In the genomic region with DNA sequence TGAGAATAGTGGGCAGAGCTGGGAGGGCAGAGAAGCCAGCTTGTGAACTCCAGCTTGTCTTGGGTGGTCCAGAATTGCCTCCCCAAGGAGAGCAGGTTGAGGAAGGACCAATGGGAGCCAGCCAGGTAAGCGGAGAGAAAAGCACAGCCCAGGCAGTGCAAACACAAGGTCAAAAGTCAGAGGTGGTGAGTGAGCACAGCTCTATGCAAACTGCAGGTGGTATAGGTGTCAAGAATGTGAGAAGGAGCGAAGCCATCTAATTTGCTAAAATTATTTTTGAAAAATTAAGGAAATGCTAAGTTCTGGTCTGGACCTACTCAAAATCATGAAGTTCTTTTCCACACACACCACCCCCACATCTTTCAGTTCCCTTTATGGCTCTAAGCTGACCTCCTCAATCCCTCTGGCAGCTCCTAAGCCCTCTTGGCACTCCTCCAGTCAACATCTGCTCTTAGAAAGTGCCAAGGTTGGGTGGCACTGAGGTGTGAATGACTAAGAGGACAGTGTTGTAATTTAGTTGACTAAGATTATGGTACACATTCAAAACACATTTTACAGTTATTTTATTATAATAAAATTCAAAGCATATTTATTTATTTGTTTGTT, we compare ENCODE assay signal across 11 cellular contexts. TPM values are rescaled to one million over a fixed set of nuclear protein-coding genes. Genes with fewer than 3 reads are reported as not detected.
A peak's percentile ranks its signal among the peaks of the same experiment; 100 is the strongest.
DNase-seq lines count a peak whose midpoint lies in the region; ATAC-seq and TF ChIP-seq lines count a peak whose summit lies in the region.
"Had no signal": no experiment of that assay in that cellular context is flagged by ENCODE, and none has a peak within 500 bp of the region (broad histone marks: within the 10 kb centered on the region; RNA-seq: fewer than 3 reads in every experiment).

No MANE protein-coding gene starts in this region.

- H3K27ac Mint-ChIP-seq in neural crest cell (ENCODE audit: unreplicated experiment) (peak overlapping the region; percentile 50), nephron progenitor cell (no peak overlapping the region)

- peak; percentile 87 for DNase-seq in HT-29 (ENCODE audit: low spot score)
- DNase-seq in NCI-H2196 treated with DMSO at 0.1 percent for 48 hours (lab: John Stamatoyannopoulos, UW; ENCODE audit: unreplicated experiment), result peak; percentile 14
- DNase-seq in neural crest cell (ENCODE audit: low read depth, low spot score), result no peak
- DNase-seq in SW480 (ENCODE audit: low spot score), result no peak
- no peak for DNase-seq in stimulated activated CD4-positive, alpha-beta T cell treated with anti-CD3 and anti-CD28 coated beads, Interleukin-15, amount 100 ng/mL, for 24 hours
- DNase-seq in nephron progenitor cell, result no peak
- DNase-seq: activated CD8-positive, alpha-beta memory T cell treated with anti-CD3 and anti-CD28 coated beads, Interleukin-2, amount 50 U/mL, for 4 hours; kidney; SW 1271 had no signal

- H3K9me3 Mint-ChIP-seq in neural crest cell (no peaks in the 10 kb centered on the region), nephron progenitor cell (peaks cover 3% of the 10 kb centered on the region)

- H3K4me3 Mint-ChIP-seq in neural crest cell (no peak overlapping the region), nephron progenitor cell (no peak overlapping the region)

- H3K4me1 Mint-ChIP-seq in neural crest cell (peaks cover 7% of the 10 kb centered on the region), nephron progenitor cell (no peaks in the 10 kb centered on the region)

- TF ChIP-seq CTCF in VCaP (conservative IDR thresholded peaks at IDR 0.05) (no peak), neural crest cell (conservative IDR thresholded peaks at IDR 0.05) (no peak), nephron progenitor cell (IDR thresholded peaks at IDR 0.05) (no peak)

- ATAC-seq in GM21526 (IDR thresholded peaks at IDR 0.05; ENCODE audit: low FRiP score, unreplicated experiment), result no peak

- peak overlapping the region; percentile 61 for H3K27ac ChIP-seq in VCaP

- peaks cover 17% of the 10 kb centered on the region for H3K27me3 Mint-ChIP-seq in neural crest cell (ENCODE audit: low read depth)
- peaks cover 20% of the 10 kb centered on the region for H3K27me3 Mint-ChIP-seq in nephron progenitor cell (ENCODE audit: low read depth, poor library complexity)

- H3K36me3 Mint-ChIP-seq in neural crest cell (ENCODE audit: low read depth) (no peaks in the 10 kb centered on the region), nephron progenitor cell (ENCODE audit: low read depth) (no peaks in the 10 kb centered on the region)

RNA-seq across cellular contexts. Expression of a gene that starts 6.6 kb away (rescaled TPM):
- 7.5 and 8.6 TPM in 2 replicates for total RNA-seq in HT-29 (2014; rRNA removed; shearing (Covaris generic))
- 3.4 and 5.3 TPM in 2 replicates for total RNA-seq in neural crest cell

Comparison
In these comparisons a context has a peak if more than half of its experiments do, and no peak if none do; other contexts are left out.
1. DNase-seq: peak in HT-29 (single experiment) and NCI-H2196 treated with DMSO at 0.1 percent for 48 hours (single experiment); none in neural crest cell (single experiment), SW480 (single experiment), stimulated activated CD4-positive, alpha-beta T cell treated with anti-CD3 and anti-CD28 coated beads, Interleukin-15, amount 100 ng/mL, for 24 hours (single experiment) and nephron progenitor cell (single experiment).